1 cellular context compared by ENCODE assay signal in the genomic region with DNA sequence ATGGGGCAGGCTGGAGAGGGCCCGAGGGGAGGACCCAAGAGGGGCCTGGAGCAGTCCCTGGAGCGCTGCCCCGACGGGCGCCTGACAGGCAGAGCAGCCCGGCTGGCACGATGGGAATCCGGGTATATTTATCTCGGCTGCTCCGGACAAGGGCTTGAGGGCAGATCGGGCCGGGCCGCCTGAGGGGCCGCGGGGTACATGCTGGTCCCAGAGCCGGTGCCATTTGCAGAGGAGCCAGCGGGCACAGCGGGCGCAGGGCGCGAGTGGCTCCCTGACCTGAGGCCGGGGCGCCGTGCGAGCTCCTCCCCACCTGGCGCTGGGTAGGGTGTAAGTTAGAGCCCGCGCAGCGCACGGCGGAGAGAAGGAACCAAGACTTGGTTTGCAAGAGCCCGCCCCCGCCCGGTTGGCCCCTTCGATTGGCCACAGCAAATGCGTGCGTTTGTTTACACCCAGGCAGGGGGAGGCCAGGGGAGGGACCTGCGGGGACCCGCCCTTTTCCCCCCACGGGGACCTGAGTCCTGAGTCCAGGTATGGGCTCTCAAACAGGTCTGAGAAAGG.
TF ChIP-seq lines count a peak whose summit lies in the region.

No MANE protein-coding gene starts in this region.

TF ChIP-seq in HepG2, 621 proteins besides CTCF, POLR2A, EP300 and RAD21 (continued from another document and continues in another):
- TF ChIP-seq HIVEP1 (CRISPR knock-in tag; IDR thresholded peaks at IDR 0.05) (peak; percentile 48; the same call in 1 of the 2 replicates), KAT7 (CRISPR knock-in tag; IDR thresholded peaks at IDR 0.05; ENCODE audit: borderline replicate concordance) (no peak), THYN1 (CRISPR knock-in tag; IDR thresholded peaks at IDR 0.05; ENCODE audit: borderline replicate concordance, low read depth) (no peak), FOXK1 (CRISPR knock-in tag; IDR thresholded peaks at IDR 0.05; ENCODE audit: borderline replicate concordance, low read depth) (peak; percentile 93), EEA1 (CRISPR knock-in tag; IDR thresholded peaks at IDR 0.05; ENCODE audit: borderline replicate concordance) (no peak), SNRNP70 (IDR thresholded peaks at IDR 0.05; ENCODE audit: low read depth, low read length) (no peak), SRSF9 (IDR thresholded peaks at IDR 0.05; ENCODE audit: borderline replicate concordance, insufficient read depth, low read depth, low read length, poor library complexity, severe bottlenecking) (no peak), HOXD1 (CRISPR knock-in tag; IDR thresholded peaks at IDR 0.05) (no peak), ZNF652 (CRISPR knock-in tag; IDR thresholded peaks at IDR 0.05; ENCODE audit: borderline replicate concordance, low read depth) (no peak), SKI (IDR thresholded peaks at IDR 0.05; ENCODE audit: partially characterized antibody) (no peak), RBM22 (optimal IDR thresholded peaks at IDR 0.05; ENCODE audit: low read length) (peak; percentile 29), MZF1 (CRISPR knock-in tag; IDR thresholded peaks at IDR 0.05; ENCODE audit: borderline replicate concordance) (no peak), ZNF136 (CRISPR knock-in tag; IDR thresholded peaks at IDR 0.05; ENCODE audit: low read depth) (no peak), ZNF709 (CRISPR knock-in tag; IDR thresholded peaks at IDR 0.05) (no peak; the same call in 1 of the 2 replicates), ZFP82 (CRISPR knock-in tag; IDR thresholded peaks at IDR 0.05; ENCODE audit: borderline replicate concordance) (peak; percentile 95), HINFP (CRISPR knock-in tag; IDR thresholded peaks at IDR 0.05; ENCODE audit: low read depth) (no peak), SP2 (CRISPR knock-in tag; IDR thresholded peaks at IDR 0.05) (peak; percentile 39; the same call in 1 of the 2 replicates), ZNF33A (CRISPR knock-in tag; IDR thresholded peaks at IDR 0.05; ENCODE audit: borderline replicate concordance) (peak; percentile 64; the same call in 1 of the 2 replicates), HDAC6 (IDR thresholded peaks at IDR 0.05; ENCODE audit: low read depth, low read length) (no peak), ZNF430 (CRISPR knock-in tag; IDR thresholded peaks at IDR 0.05) (no peak), ZNF772 (CRISPR knock-in tag; IDR thresholded peaks at IDR 0.05) (no peak; the same call in 1 of the 2 replicates), NR1H2 (CRISPR knock-in tag; IDR thresholded peaks at IDR 0.05; ENCODE audit: borderline replicate concordance, low read depth) (no peak), TBX2 (CRISPR knock-in tag; IDR thresholded peaks at IDR 0.05; ENCODE audit: borderline replicate concordance) (peak; percentile 71), ZNF18 (CRISPR knock-in tag; IDR thresholded peaks at IDR 0.05; ENCODE audit: insufficient replicate concordance) (peak; percentile 17), ZNF3 (CRISPR knock-in tag; IDR thresholded peaks at IDR 0.05) (no peak), PHF20 (CRISPR knock-in tag; IDR thresholded peaks at IDR 0.05) (peak; percentile 47; the same call in 1 of the 2 replicates), PLRG1 (conservative IDR thresholded peaks at IDR 0.05) (no peak)
- TF ChIP-seq, protein P1, sequence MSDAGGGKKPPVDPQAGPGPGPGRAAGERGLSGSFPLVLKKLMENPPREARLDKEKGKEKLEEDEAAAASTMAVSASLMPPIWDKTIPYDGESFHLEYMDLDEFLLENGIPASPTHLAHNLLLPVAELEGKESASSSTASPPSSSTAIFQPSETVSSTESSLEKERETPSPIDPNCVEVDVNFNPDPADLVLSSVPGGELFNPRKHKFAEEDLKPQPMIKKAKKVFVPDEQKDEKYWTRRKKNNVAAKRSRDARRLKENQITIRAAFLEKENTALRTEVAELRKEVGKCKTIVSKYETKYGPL (CRISPR knock-in tag; IDR thresholded peaks at IDR 0.05), result no peak
- TF ChIP-seq, protein P2, sequence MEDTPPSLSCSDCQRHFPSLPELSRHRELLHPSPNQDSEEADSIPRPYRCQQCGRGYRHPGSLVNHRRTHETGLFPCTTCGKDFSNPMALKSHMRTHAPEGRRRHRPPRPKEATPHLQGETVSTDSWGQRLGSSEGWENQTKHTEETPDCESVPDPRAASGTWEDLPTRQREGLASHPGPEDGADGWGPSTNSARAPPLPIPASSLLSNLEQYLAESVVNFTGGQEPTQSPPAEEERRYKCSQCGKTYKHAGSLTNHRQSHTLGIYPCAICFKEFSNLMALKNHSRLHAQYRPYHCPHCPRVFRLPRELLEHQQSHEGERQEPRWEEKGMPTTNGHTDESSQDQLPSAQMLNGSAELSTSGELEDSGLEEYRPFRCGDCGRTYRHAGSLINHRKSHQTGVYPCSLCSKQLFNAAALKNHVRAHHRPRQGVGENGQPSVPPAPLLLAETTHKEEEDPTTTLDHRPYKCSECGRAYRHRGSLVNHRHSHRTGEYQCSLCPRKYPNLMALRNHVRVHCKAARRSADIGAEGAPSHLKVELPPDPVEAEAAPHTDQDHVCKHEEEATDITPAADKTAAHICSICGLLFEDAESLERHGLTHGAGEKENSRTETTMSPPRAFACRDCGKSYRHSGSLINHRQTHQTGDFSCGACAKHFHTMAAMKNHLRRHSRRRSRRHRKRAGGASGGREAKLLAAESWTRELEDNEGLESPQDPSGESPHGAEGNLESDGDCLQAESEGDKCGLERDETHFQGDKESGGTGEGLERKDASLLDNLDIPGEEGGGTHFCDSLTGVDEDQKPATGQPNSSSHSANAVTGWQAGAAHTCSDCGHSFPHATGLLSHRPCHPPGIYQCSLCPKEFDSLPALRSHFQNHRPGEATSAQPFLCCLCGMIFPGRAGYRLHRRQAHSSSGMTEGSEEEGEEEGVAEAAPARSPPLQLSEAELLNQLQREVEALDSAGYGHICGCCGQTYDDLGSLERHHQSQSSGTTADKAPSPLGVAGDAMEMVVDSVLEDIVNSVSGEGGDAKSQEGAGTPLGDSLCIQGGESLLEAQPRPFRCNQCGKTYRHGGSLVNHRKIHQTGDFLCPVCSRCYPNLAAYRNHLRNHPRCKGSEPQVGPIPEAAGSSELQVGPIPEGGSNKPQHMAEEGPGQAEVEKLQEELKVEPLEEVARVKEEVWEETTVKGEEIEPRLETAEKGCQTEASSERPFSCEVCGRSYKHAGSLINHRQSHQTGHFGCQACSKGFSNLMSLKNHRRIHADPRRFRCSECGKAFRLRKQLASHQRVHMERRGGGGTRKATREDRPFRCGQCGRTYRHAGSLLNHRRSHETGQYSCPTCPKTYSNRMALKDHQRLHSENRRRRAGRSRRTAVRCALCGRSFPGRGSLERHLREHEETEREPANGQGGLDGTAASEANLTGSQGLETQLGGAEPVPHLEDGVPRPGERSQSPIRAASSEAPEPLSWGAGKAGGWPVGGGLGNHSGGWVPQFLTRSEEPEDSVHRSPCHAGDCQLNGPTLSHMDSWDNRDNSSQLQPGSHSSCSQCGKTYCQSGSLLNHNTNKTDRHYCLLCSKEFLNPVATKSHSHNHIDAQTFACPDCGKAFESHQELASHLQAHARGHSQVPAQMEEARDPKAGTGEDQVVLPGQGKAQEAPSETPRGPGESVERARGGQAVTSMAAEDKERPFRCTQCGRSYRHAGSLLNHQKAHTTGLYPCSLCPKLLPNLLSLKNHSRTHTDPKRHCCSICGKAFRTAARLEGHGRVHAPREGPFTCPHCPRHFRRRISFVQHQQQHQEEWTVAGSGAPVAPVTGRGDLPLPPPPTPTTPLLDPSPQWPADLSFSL (CRISPR knock-in tag; IDR thresholded peaks at IDR 0.05), result no peak
- TF ChIP-seq, protein P3, sequence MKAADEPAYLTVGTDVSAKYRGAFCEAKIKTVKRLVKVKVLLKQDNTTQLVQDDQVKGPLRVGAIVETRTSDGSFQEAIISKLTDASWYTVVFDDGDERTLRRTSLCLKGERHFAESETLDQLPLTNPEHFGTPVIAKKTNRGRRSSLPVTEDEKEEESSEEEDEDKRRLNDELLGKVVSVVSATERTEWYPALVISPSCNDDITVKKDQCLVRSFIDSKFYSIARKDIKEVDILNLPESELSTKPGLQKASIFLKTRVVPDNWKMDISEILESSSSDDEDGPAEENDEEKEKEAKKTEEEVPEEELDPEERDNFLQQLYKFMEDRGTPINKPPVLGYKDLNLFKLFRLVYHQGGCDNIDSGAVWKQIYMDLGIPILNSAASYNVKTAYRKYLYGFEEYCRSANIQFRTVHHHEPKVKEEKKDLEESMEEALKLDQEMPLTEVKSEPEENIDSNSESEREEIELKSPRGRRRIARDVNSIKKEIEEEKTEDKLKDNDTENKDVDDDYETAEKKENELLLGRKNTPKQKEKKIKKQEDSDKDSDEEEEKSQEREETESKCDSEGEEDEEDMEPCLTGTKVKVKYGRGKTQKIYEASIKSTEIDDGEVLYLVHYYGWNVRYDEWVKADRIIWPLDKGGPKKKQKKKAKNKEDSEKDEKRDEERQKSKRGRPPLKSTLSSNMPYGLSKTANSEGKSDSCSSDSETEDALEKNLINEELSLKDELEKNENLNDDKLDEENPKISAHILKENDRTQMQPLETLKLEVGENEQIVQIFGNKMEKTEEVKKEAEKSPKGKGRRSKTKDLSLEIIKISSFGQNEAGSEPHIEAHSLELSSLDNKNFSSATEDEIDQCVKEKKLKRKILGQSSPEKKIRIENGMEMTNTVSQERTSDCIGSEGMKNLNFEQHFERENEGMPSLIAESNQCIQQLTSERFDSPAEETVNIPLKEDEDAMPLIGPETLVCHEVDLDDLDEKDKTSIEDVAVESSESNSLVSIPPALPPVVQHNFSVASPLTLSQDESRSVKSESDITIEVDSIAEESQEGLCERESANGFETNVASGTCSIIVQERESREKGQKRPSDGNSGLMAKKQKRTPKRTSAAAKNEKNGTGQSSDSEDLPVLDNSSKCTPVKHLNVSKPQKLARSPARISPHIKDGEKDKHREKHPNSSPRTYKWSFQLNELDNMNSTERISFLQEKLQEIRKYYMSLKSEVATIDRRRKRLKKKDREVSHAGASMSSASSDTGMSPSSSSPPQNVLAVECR (CRISPR knock-in tag; IDR thresholded peaks at IDR 0.05; ENCODE audit: borderline replicate concordance), result peak; percentile 90
- TF ChIP-seq, protein P4, sequence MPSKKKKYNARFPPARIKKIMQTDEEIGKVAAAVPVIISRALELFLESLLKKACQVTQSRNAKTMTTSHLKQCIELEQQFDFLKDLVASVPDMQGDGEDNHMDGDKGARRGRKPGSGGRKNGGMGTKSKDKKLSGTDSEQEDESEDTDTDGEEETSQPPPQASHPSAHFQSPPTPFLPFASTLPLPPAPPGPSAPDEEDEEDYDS (CRISPR knock-in tag; IDR thresholded peaks at IDR 0.05), result peak; percentile 58; the same call in 1 of the 2 replicates
- TF ChIP-seq, protein P5, sequence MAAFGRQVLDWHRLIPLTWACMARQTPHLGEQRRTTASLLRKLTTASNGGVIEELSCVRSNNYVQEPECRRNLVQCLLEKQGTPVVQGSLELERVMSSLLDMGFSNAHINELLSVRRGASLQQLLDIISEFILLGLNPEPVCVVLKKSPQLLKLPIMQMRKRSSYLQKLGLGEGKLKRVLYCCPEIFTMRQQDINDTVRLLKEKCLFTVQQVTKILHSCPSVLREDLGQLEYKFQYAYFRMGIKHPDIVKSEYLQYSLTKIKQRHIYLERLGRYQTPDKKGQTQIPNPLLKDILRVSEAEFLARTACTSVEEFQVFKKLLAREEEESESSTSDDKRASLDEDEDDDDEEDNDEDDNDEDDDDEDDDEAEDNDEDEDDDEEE (CRISPR knock-in tag; IDR thresholded peaks at IDR 0.05), result no peak
- TF ChIP-seq, protein P6, sequence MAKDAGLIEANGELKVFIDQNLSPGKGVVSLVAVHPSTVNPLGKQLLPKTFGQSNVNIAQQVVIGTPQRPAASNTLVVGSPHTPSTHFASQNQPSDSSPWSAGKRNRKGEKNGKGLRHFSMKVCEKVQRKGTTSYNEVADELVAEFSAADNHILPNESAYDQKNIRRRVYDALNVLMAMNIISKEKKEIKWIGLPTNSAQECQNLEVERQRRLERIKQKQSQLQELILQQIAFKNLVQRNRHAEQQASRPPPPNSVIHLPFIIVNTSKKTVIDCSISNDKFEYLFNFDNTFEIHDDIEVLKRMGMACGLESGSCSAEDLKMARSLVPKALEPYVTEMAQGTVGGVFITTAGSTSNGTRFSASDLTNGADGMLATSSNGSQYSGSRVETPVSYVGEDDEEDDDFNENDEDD (CRISPR knock-in tag; IDR thresholded peaks at IDR 0.05; ENCODE audit: borderline replicate concordance), result peak; percentile 53; the same call in 1 of the 2 replicates
